Comparison of ENCODE assay signal across 1 cellular context in genomic region chr4:23113104-23113503, GRCh38.
TF ChIP-seq lines count a peak whose summit lies in the region.

No MANE protein-coding gene starts in this region.

TF ChIP-seq in GM23338, 12 proteins besides CTCF, POLR2A, EP300 and RAD21 (continued from another document):
- TF ChIP-seq ZNF462 (CRISPR knock-in tag; IDR thresholded peaks at IDR 0.05) = no peak
- no peak for TF ChIP-seq NANOG (IDR thresholded peaks at IDR 0.05; ENCODE audit: borderline replicate concordance)
- TF ChIP-seq POLR2AphosphoS5 (IDR thresholded peaks at IDR 0.05; ENCODE audit: low read depth) = no peak
- TF ChIP-seq EZH2phosphoT487 (IDR thresholded peaks at IDR 0.05; ENCODE audit: unreplicated experiment) = no peak
- no peak for TF ChIP-seq STAT1 (IDR thresholded peaks at IDR 0.05; ENCODE audit: unreplicated experiment)
- no peak for TF ChIP-seq EZH2 (IDR thresholded peaks at IDR 0.05; ENCODE audit: low read depth, unreplicated experiment)
- no peak for TF ChIP-seq ZNF114 (CRISPR knock-in tag; IDR thresholded peaks at IDR 0.05)
- no peak for TF ChIP-seq JUNB (IDR thresholded peaks at IDR 0.05; ENCODE audit: unreplicated experiment)
- TF ChIP-seq CREB1 (CRISPR knock-in tag; IDR thresholded peaks at IDR 0.05; ENCODE audit: low read depth) = no peak
- no peak for TF ChIP-seq ZNF331 (CRISPR knock-in tag; IDR thresholded peaks at IDR 0.05; ENCODE audit: low read depth)
- no peak for TF ChIP-seq ETS1 (IDR thresholded peaks at IDR 0.05)
TF ChIP-seq in GM23338: peak in this region for 0.
